Comparison of ENCODE assay signal across 8 cellular contexts in genomic region chr5:55234171-55234700, GRCh38. TPM values are rescaled to one million over a fixed set of nuclear protein-coding genes. Genes with fewer than 3 reads are reported as not detected.
A peak's percentile ranks its signal among the peaks of the same experiment; 100 is the strongest.
DNase-seq lines count a peak whose midpoint lies in the region; ATAC-seq and TF ChIP-seq lines count a peak whose summit lies in the region.

No MANE protein-coding gene starts in this region.

- DNase-seq in AG10803 (ENCODE audit: low read depth) (peak; percentile 18), HCEC 1CT (peak; percentile 31), fibroblast of gingiva (ENCODE audit: low read depth) (peak; percentile 13), nephron progenitor cell (peak; percentile 37), mesenteric fat pad (ENCODE audit: low spot score) (no peak)

- peak overlapping the region; percentile 48 for H3K4me3 ChIP-seq in AG10803 (ENCODE audit: low read length)

- H3K4me3 Mint-ChIP-seq in nephron progenitor cell = peak overlapping the region; percentile 89

- ATAC-seq in SK-N-SH treated with all-trans-retinoic acid at 6 μM for 48 hours (peak; percentile 30), HG02870 (IDR thresholded peaks at IDR 0.05; ENCODE audit: unreplicated experiment) (no peak), GM21528 (IDR thresholded peaks at IDR 0.05; ENCODE audit: low FRiP score, unreplicated experiment) (no peak)

- H3K27me3 Mint-ChIP-seq in nephron progenitor cell (ENCODE audit: low read depth, poor library complexity) = peaks cover 79% of the 10 kb centered on the region

- no peak for TF ChIP-seq CTCF in AG10803 (conservative IDR thresholded peaks at IDR 0.05; ENCODE audit: low read length)
- no peak for TF ChIP-seq CTCF in nephron progenitor cell (IDR thresholded peaks at IDR 0.05)

- no peaks in the 10 kb centered on the region for H3K9me3 Mint-ChIP-seq in nephron progenitor cell

- H3K36me3 Mint-ChIP-seq in nephron progenitor cell (ENCODE audit: low read depth) = no peaks in the 10 kb centered on the region

- H3K27ac Mint-ChIP-seq in nephron progenitor cell = no peak overlapping the region

- peaks cover 31% of the 10 kb centered on the region for H3K4me1 Mint-ChIP-seq in nephron progenitor cell

TF ChIP-seq in SK-N-SH treated with all-trans-retinoic acid at 6 μM for 48 hours, 23 proteins besides CTCF, POLR2A, EP300 and RAD21:
- TF ChIP-seq ZC3H10 (CRISPR knock-in tag; IDR thresholded peaks at IDR 0.05) (no peak), OSR1 (CRISPR knock-in tag; IDR thresholded peaks at IDR 0.05) (no peak), PPARA (CRISPR knock-in tag; IDR thresholded peaks at IDR 0.05; ENCODE audit: borderline replicate concordance) (no peak), TCF4 (CRISPR knock-in tag; IDR thresholded peaks at IDR 0.05; ENCODE audit: borderline replicate concordance) (no peak), BACH2 (CRISPR knock-in tag; IDR thresholded peaks at IDR 0.05; ENCODE audit: borderline replicate concordance) (no peak), ZNF70 (CRISPR knock-in tag; IDR thresholded peaks at IDR 0.05) (no peak), ESRRG (CRISPR knock-in tag; IDR thresholded peaks at IDR 0.05) (no peak), GLIS3 (CRISPR knock-in tag; IDR thresholded peaks at IDR 0.05) (no peak), RARB (CRISPR knock-in tag; IDR thresholded peaks at IDR 0.05) (no peak), SNAI2 (CRISPR knock-in tag; IDR thresholded peaks at IDR 0.05) (no peak), ZFP30 (CRISPR knock-in tag; IDR thresholded peaks at IDR 0.05) (no peak), ZNF565 (CRISPR knock-in tag; conservative IDR thresholded peaks at IDR 0.05; ENCODE audit: low read depth) (no peak)
- TF ChIP-seq, protein P1, sequence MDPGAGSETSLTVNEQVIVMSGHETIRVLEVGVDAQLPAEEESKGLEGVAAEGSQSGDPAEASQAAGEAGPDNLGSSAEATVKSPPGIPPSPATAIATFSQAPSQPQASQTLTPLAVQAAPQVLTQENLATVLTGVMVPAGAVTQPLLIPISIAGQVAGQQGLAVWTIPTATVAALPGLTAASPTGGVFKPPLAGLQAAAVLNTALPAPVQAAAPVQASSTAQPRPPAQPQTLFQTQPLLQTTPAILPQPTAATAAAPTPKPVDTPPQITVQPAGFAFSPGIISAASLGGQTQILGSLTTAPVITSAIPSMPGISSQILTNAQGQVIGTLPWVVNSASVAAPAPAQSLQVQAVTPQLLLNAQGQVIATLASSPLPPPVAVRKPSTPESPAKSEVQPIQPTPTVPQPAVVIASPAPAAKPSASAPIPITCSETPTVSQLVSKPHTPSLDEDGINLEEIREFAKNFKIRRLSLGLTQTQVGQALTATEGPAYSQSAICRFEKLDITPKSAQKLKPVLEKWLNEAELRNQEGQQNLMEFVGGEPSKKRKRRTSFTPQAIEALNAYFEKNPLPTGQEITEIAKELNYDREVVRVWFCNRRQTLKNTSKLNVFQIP (CRISPR knock-in tag; IDR thresholded peaks at IDR 0.05; ENCODE audit: borderline replicate concordance, low read depth) = no peak
- TF ChIP-seq, protein P2, sequence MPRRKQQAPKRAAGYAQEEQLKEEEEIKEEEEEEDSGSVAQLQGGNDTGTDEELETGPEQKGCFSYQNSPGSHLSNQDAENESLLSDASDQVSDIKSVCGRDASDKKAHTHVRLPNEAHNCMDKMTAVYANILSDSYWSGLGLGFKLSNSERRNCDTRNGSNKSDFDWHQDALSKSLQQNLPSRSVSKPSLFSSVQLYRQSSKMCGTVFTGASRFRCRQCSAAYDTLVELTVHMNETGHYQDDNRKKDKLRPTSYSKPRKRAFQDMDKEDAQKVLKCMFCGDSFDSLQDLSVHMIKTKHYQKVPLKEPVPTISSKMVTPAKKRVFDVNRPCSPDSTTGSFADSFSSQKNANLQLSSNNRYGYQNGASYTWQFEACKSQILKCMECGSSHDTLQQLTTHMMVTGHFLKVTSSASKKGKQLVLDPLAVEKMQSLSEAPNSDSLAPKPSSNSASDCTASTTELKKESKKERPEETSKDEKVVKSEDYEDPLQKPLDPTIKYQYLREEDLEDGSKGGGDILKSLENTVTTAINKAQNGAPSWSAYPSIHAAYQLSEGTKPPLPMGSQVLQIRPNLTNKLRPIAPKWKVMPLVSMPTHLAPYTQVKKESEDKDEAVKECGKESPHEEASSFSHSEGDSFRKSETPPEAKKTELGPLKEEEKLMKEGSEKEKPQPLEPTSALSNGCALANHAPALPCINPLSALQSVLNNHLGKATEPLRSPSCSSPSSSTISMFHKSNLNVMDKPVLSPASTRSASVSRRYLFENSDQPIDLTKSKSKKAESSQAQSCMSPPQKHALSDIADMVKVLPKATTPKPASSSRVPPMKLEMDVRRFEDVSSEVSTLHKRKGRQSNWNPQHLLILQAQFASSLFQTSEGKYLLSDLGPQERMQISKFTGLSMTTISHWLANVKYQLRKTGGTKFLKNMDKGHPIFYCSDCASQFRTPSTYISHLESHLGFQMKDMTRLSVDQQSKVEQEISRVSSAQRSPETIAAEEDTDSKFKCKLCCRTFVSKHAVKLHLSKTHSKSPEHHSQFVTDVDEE (CRISPR knock-in tag; IDR thresholded peaks at IDR 0.05) = no peak
- TF ChIP-seq, protein P3, sequence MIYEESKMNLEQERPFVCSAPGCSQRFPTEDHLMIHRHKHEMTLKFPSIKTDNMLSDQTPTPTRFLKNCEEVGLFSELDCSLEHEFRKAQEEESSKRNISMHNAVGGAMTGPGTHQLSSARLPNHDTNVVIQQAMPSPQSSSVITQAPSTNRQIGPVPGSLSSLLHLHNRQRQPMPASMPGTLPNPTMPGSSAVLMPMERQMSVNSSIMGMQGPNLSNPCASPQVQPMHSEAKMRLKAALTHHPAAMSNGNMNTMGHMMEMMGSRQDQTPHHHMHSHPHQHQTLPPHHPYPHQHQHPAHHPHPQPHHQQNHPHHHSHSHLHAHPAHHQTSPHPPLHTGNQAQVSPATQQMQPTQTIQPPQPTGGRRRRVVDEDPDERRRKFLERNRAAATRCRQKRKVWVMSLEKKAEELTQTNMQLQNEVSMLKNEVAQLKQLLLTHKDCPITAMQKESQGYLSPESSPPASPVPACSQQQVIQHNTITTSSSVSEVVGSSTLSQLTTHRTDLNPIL (CRISPR knock-in tag; IDR thresholded peaks at IDR 0.05; ENCODE audit: low read depth) = no peak

RNA-seq across cellular contexts. Expression of gene CCNO, which starts 0.8 kb away (rescaled TPM):
- total RNA-seq in mesenteric fat pad = not detected

RNA-seq across cellular contexts. Expression of gene MCIDAS, which starts 7.1 kb away (rescaled TPM):
- total RNA-seq in mesenteric fat pad = not detected
